In genomic region chr16:11251525-11252481, GRCh38 we compare ENCODE assay signal across 9 cellular contexts. TPM values are rescaled to one million over a fixed set of nuclear protein-coding genes. Genes with fewer than 3 reads are reported as not detected.
DNase-seq lines count a peak whose midpoint lies in the region; ATAC-seq and TF ChIP-seq lines count a peak whose summit lies in the region.
"Had no signal": no experiment of that assay in that cellular context is flagged by ENCODE, and none has a peak within 500 bp of the region (broad histone marks: within the 10 kb centered on the region; RNA-seq: fewer than 3 reads in every experiment).

No MANE protein-coding gene starts in this region.

- peak overlapping the region; percentile 83 for H3K4me3 Mint-ChIP-seq in natural killer cell

- peak overlapping the region; percentile 89 to 97 for H3K27ac Mint-ChIP-seq in natural killer cell

- H3K27me3 Mint-ChIP-seq in natural killer cell (ENCODE audit: low read depth in 2 of 2), result no peaks in the 10 kb centered on the region

- H3K9me3 Mint-ChIP-seq in natural killer cell, result no peaks in the 10 kb centered on the region

- DNase-seq in NCI-H2227 (lab: John Stamatoyannopoulos, UW; ENCODE audit: unreplicated experiment) (peak; percentile 27), NCI-H2227 treated with DMSO at 0.1 percent for 48 hours (lab: John Stamatoyannopoulos, UW) (no peak), activated gamma-delta T cell treated with Interleukin-2 at 50 U/mL for 16 hours (peak; percentile 74), natural killer cell (peak; percentile 69), amniotic stem cell (lab: John Stamatoyannopoulos, UW) (no peak), NCI-H2196 (lab: John Stamatoyannopoulos, UW; ENCODE audit: unreplicated experiment) (no peak), GM19240 (ENCODE audit: insufficient read length, low spot score) (no peak), left cardiac atrium (no peak)

- peaks cover 29 to 49% of the 10 kb centered on the region in 2 donors for H3K4me1 Mint-ChIP-seq in natural killer cell

- intact Hi-C loops in natural killer cell (cut with micrococcal nuclease), result loop anchor here (1.0 to 10.0 kb wide), 4 partner anchors 17 to 310 kb away; no protein-coding TSS in a partner anchor
- intact Hi-C loops in left cardiac atrium (cut with DNase I), result loop anchor here (10.0 kb wide), 3 partner anchors 77 to 117 kb away; no protein-coding TSS in a partner anchor

- ATAC-seq in natural killer cell (peak; percentile 19 to 24 (median 23)), left cardiac atrium (no peak)

- no peak for TF ChIP-seq CTCF in natural killer cell (IDR thresholded peaks at IDR 0.05)

- no peaks in the 10 kb centered on the region for H3K36me3 Mint-ChIP-seq in natural killer cell

RNA-seq across cellular contexts. Expression of gene SOCS1, which starts 4.2 kb away (rescaled TPM):
- total RNA-seq in natural killer cell (10 to 100 TPM; 21.7 to 74.7 (median 27.2) TPM), left cardiac atrium (1 to 10 TPM; 5.8 to 8.8 TPM)

RNA-seq across cellular contexts. Expression of gene TNP2, which starts 17.3 kb away (rescaled TPM):
- total RNA-seq in natural killer cell (not detected), left cardiac atrium (not detected)
- total RNA-seq: liver had no signal

RNA-seq across cellular contexts. Expression of gene PRM3, which starts 21.6 kb away (rescaled TPM):
- total RNA-seq in natural killer cell (not detected), left cardiac atrium (not detected)
- total RNA-seq: liver had no signal

RNA-seq across cellular contexts. Expression of gene PRM2, which starts 24.5 kb away (rescaled TPM):
- total RNA-seq in natural killer cell (not detected), left cardiac atrium (not detected)
- total RNA-seq: liver had no signal

RNA-seq across cellular contexts. Expression of gene PRM1, which starts 29.3 kb away (rescaled TPM):
- total RNA-seq in natural killer cell (not detected), left cardiac atrium (not detected)
- total RNA-seq: liver had no signal

Comparison
In these comparisons a context has a peak if more than half of its experiments do, and no peak if none do; other contexts are left out.
1. DNase-seq: peak in NCI-H2227 (single experiment), activated gamma-delta T cell treated with Interleukin-2 at 50 U/mL for 16 hours (single experiment) and natural killer cell (single experiment); none in NCI-H2227 treated with DMSO at 0.1 percent for 48 hours (single experiment), amniotic stem cell (single experiment), NCI-H2196 (single experiment), GM19240 (single experiment) and left cardiac atrium (single experiment).
2. ATAC-seq: peak in natural killer cell (3 of 3); none in left cardiac atrium (0 of 2).